Comparison of ENCODE assay signal across 13 cellular contexts in the genomic region with DNA sequence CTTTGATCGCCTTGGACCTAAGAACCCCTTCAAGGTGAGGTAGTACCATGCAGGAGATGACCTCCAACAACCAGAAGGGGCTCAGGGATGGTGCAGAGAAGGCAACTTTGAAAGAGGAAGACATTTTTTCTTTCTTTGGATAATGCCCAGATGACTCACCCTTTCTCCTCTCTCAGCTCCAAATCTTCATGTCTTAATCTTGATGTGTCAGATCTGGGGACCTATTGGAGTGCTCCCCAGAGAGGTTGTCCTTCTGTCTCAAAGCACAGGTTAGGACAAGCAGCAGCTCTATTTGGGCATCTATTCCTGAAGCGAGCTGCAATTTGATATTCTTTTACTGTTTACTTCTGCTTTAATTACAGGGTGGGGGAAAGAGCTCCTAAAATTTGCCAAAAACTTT.
DNase-seq lines count a peak whose midpoint lies in the region; ATAC-seq and TF ChIP-seq lines count a peak whose summit lies in the region.
"Had no signal": no experiment of that assay in that cellular context is flagged by ENCODE, and none has a peak within 500 bp of the region (broad histone marks: within the 10 kb centered on the region; RNA-seq: fewer than 3 reads in every experiment).

No MANE protein-coding gene starts in this region.

- H3K9me3 ChIP-seq in CD4-positive, alpha-beta memory T cell (ENCODE audit: control insufficient read depth in 1 of 2, low read length in 2 of 2): no peaks in the 10 kb centered on the region
- H3K9me3 ChIP-seq: SJSA1 had no signal

- no peak overlapping the region for H3K4me3 ChIP-seq in CD4-positive, alpha-beta memory T cell (ENCODE audit: low read length in 2 of 2)
- H3K4me3 ChIP-seq in epithelial cell of esophagus (ENCODE audit: low read length): no peak overlapping the region
- H3K4me3 ChIP-seq: SJSA1 had no signal

- H3K4me1 ChIP-seq in CD4-positive, alpha-beta memory T cell (ENCODE audit: insufficient read depth, low read length): peaks cover 52% of the 10 kb centered on the region
- H3K4me1 ChIP-seq: SJSA1 had no signal

- CTCF ChIA-PET in CD4-positive, alpha-beta memory T cell (lab: Charles Lee; ENCODE audit: partially characterized antibody): interaction anchor here (1.1 to 2.8 kb wide), 3 partner anchors 10 to 314 kb away, joined by 3 to 10 read pairs (median 4); no protein-coding TSS in a partner anchor

- H3K27me3 ChIP-seq in CD4-positive, alpha-beta memory T cell (ENCODE audit: insufficient read depth, low read length): no peaks in the 10 kb centered on the region
- H3K27me3 ChIP-seq: SJSA1 had no signal

- POLR2A ChIA-PET in CD4-positive, alpha-beta memory T cell (lab: Charles Lee; ENCODE audit: partially characterized antibody): interaction anchor here (0.6 to 4.9 kb wide), 7 partner anchors 25 to 232 kb away, joined by 3 to 40 read pairs (median 4); a partner anchor contains a TSS

- no peaks in the 10 kb centered on the region for H3K27me3 Mint-ChIP-seq in CD4-positive, alpha-beta memory T cell
- H3K27me3 Mint-ChIP-seq in naive B cell: no peaks in the 10 kb centered on the region
- H3K27me3 Mint-ChIP-seq: CD4-positive, CD25-positive, alpha-beta regulatory T cell; stimulated activated naive CD8-positive, alpha-beta T cell treated with anti-CD3 and anti-CD28 coated beads, Interleukin-15, amount 100 ng/mL, for 72 hours had no signal

- no peak for ATAC-seq in naive B cell (ENCODE audit: low read depth in 2 of 2)
- no peak for ATAC-seq in GM18517 (IDR thresholded peaks at IDR 0.05; ENCODE audit: unreplicated experiment)
- ATAC-seq in GM18520 (IDR thresholded peaks at IDR 0.05; ENCODE audit: unreplicated experiment): no peak
- ATAC-seq: stimulated activated naive CD8-positive, alpha-beta T cell treated with anti-CD3 and anti-CD28 coated beads, Interleukin-15, amount 100 ng/mL, for 72 hours had no signal

- peaks cover 0 to 4% of the 10 kb centered on the region in 2 donors for H3K36me3 Mint-ChIP-seq in CD4-positive, alpha-beta memory T cell
- H3K36me3 Mint-ChIP-seq in naive B cell: no peaks in the 10 kb centered on the region
- H3K36me3 Mint-ChIP-seq: CD4-positive, CD25-positive, alpha-beta regulatory T cell had no signal

- DNase-seq in CD4-positive, alpha-beta memory T cell: no peak
- peak; percentile 62 for DNase-seq in NCI-H69 (lab: John Stamatoyannopoulos, UW)
- DNase-seq in epithelial cell of esophagus (ENCODE audit: low read depth): peak; percentile 82
- DNase-seq in naive B cell: no peak
- DNase-seq in T1000 (lab: John Stamatoyannopoulos, UW): no peak
- DNase-seq in NAMALWA (ENCODE audit: low spot score): no peak
- DNase-seq: NCI-H2227 treated with DMSO at 0.1 percent for 48 hours; stimulated activated CD4-positive, alpha-beta T cell treated with anti-CD3 and anti-CD28 coated beads, Interleukin-1b, Interleukin-23, amount 100 ng/mL, for 48 hours; stimulated activated naive CD8-positive, alpha-beta T cell treated with anti-CD3 and anti-CD28 coated beads, Interleukin-15, amount 100 ng/mL, for 72 hours had no signal

- peaks cover 0 to 9% (median 0%) of the 10 kb centered on the region in 8 donors for H3K9me3 Mint-ChIP-seq in CD4-positive, alpha-beta memory T cell
- H3K9me3 Mint-ChIP-seq in naive B cell: peaks cover 0 to 7% (median 3%) of the 10 kb centered on the region in 7 donors

- H3K27ac Mint-ChIP-seq in CD4-positive, alpha-beta memory T cell: peak overlapping the region in 4 of 7 donors; percentile 19 to 86 (median 44)
- H3K27ac Mint-ChIP-seq in naive B cell: peak overlapping the region in 5 of 6 donors; percentile 53 to 99 (median 89)
- H3K27ac Mint-ChIP-seq: stimulated activated naive CD8-positive, alpha-beta T cell treated with anti-CD3 and anti-CD28 coated beads, Interleukin-15, amount 100 ng/mL, for 72 hours had no signal

- intact Hi-C loops in CD4-positive, alpha-beta memory T cell (cut with micrococcal nuclease): loop anchor here (5.0 to 10.0 kb wide), 3 partner anchors 107 to 311 kb away; a partner anchor contains a TSS

- H3K27ac ChIP-seq in CD4-positive, alpha-beta memory T cell (ENCODE audit: low read depth, low read length): no peak overlapping the region
- H3K27ac ChIP-seq: SJSA1 had no signal

- H3K4me3 Mint-ChIP-seq in CD4-positive, alpha-beta memory T cell: peak overlapping the region in 4 of 8 donors; percentile 2 to 62 (median 34)
- peak overlapping the region in 2 of 8 donors; percentile 6 to 8 for H3K4me3 Mint-ChIP-seq in naive B cell
- H3K4me3 Mint-ChIP-seq: stimulated activated naive CD8-positive, alpha-beta T cell treated with anti-CD3 and anti-CD28 coated beads, Interleukin-15, amount 100 ng/mL, for 72 hours had no signal

- H3K4me1 Mint-ChIP-seq in CD4-positive, alpha-beta memory T cell: peaks cover 42 to 64% (median 55%) of the 10 kb centered on the region in 4 donors
- H3K4me1 Mint-ChIP-seq in naive B cell: peaks cover 49 to 76% (median 70%) of the 10 kb centered on the region in 3 donors

- no peaks in the 10 kb centered on the region for H3K36me3 ChIP-seq in CD4-positive, alpha-beta memory T cell (ENCODE audit: insufficient read depth, low read length)
- H3K36me3 ChIP-seq: SJSA1 had no signal

- no peak for TF ChIP-seq CTCF in epithelial cell of esophagus (IDR thresholded peaks at IDR 0.05; ENCODE audit: insufficient read depth, low read depth, low read length, missing control alignments)

Comparison
In these comparisons a context has a peak if more than half of its experiments do, and no peak if none do; other contexts are left out.
1. DNase-seq: peak in NCI-H69 (single experiment) and epithelial cell of esophagus (single experiment); none in CD4-positive, alpha-beta memory T cell (0 of 5), naive B cell (single experiment), T1000 (single experiment) and NAMALWA (single experiment).